Comparison of ENCODE assay signal across 2 cellular contexts in genomic region chr2:104853926-104854506, GRCh38.
A peak's percentile ranks its signal among the peaks of the same experiment; 100 is the strongest.
TF ChIP-seq lines count a peak whose summit lies in the region.

POU3F3 (plus strand) TSS chr2:104854115; CDS start chr2:104855511, 1,396 bp downstream.

TF ChIP-seq in PFSK-1, 5 proteins besides CTCF, POLR2A, EP300 and RAD21 (continued from another document):
- TF ChIP-seq, protein P1, sequence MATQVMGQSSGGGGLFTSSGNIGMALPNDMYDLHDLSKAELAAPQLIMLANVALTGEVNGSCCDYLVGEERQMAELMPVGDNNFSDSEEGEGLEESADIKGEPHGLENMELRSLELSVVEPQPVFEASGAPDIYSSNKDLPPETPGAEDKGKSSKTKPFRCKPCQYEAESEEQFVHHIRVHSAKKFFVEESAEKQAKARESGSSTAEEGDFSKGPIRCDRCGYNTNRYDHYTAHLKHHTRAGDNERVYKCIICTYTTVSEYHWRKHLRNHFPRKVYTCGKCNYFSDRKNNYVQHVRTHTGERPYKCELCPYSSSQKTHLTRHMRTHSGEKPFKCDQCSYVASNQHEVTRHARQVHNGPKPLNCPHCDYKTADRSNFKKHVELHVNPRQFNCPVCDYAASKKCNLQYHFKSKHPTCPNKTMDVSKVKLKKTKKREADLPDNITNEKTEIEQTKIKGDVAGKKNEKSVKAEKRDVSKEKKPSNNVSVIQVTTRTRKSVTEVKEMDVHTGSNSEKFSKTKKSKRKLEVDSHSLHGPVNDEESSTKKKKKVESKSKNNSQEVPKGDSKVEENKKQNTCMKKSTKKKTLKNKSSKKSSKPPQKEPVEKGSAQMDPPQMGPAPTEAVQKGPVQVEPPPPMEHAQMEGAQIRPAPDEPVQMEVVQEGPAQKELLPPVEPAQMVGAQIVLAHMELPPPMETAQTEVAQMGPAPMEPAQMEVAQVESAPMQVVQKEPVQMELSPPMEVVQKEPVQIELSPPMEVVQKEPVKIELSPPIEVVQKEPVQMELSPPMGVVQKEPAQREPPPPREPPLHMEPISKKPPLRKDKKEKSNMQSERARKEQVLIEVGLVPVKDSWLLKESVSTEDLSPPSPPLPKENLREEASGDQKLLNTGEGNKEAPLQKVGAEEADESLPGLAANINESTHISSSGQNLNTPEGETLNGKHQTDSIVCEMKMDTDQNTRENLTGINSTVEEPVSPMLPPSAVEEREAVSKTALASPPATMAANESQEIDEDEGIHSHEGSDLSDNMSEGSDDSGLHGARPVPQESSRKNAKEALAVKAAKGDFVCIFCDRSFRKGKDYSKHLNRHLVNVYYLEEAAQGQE (IDR thresholded peaks at IDR 0.05; ENCODE audit: insufficient read depth in 1 of 2, low read depth in 2 of 2, low read length in 2 of 2): peak; percentile 22 to 56; a peak in 1 of 4 replicates
- TF ChIP-seq TAF1 (IDR thresholded peaks at IDR 0.05; ENCODE audit: borderline replicate concordance, insufficient read depth, low read length) (peak; percentile 97), POLR2AphosphoS5 (IDR thresholded peaks at IDR 0.05; ENCODE audit: low read depth, low read length) (peak; percentile 91), FOXP2 (optimal IDR thresholded peaks at IDR 0.05; ENCODE audit: borderline replicate concordance, extremely low read depth, extremely low read length, insufficient read depth) (peak; percentile 96)
TF ChIP-seq in PFSK-1: peak in this region for 5.

TF ChIP-seq in HepG2, 621 proteins besides CTCF, POLR2A, EP300 and RAD21 (continued from another document):
- TF ChIP-seq ELK4 (CRISPR knock-in tag; IDR thresholded peaks at IDR 0.05; ENCODE audit: borderline replicate concordance) (no peak), PITX1 (CRISPR knock-in tag; IDR thresholded peaks at IDR 0.05) (no peak), ZNF263 (CRISPR knock-in tag; IDR thresholded peaks at IDR 0.05) (no peak), PHF21A (CRISPR knock-in tag; IDR thresholded peaks at IDR 0.05) (no peak), RBM39 (IDR thresholded peaks at IDR 0.05; ENCODE audit: low read depth, low read length, poor library complexity, severe bottlenecking) (no peak)
- TF ChIP-seq, protein P2, sequence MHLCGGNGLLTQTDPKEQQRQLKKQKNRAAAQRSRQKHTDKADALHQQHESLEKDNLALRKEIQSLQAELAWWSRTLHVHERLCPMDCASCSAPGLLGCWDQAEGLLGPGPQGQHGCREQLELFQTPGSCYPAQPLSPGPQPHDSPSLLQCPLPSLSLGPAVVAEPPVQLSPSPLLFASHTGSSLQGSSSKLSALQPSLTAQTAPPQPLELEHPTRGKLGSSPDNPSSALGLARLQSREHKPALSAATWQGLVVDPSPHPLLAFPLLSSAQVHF (CRISPR knock-in tag; IDR thresholded peaks at IDR 0.05): no peak
